In the genomic region with DNA sequence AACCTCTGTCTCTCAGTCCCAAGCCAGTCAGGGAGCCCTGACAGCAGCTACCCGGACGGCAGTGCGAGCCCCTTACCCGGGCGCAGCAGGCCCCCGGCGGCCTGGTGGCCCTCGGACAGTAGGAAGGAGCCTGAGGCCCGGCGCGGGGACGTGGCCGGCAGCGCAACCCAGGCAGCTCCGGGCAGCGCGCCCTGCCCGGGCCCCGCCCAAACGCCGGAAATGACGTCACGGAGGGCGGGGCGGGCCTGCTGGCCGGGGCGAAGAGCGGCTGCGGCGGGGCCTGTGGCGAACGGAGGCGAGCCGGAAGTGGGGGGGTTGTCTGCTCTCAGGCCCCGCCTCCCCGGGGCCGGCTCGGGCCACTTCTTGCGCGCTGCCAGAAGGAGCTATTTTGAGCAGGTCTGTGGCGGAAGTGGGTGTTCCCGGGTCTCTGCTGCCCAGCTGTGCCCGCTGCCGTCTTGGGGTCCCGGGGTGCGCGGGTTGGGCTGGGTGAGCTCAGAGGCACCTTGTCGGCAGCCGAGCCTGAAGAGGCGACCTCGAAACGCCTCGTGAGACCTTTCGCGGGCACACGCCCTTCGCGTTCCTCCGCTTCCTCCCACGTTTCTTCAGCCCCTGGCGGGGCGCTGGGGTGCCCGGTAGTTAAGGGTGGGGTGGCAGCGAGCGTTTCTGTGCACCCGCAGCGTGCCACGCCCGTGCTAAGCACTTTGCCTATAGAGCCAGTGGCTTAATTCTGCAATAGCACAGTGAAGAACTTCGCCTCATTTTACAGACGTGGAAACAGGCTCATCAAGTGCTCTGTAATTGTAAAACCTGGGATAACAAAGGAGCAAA, we compare ENCODE assay signal across 1 cellular context.
TF ChIP-seq lines count a peak whose summit lies in the region.

C11orf24 (minus strand) TSS at position 193 of the 828 bp plus-strand sequence. CDS start 8,206 bp downstream, outside the sequence.

TF ChIP-seq in GM12878, 131 proteins besides CTCF, POLR2A, EP300 and RAD21 (continued from another document):
- no peak for TF ChIP-seq CEBPZ (IDR thresholded peaks at IDR 0.05; ENCODE audit: low read depth, low read length)
- 0 out of 2 replicates have a peak, but pooled peaks have one; percentile 10 for TF ChIP-seq CHD1 (IDR thresholded peaks at IDR 0.05; ENCODE audit: low read depth, low read length)
- no peak for TF ChIP-seq ZBTB4 (CRISPR knock-in tag; IDR thresholded peaks at IDR 0.05)
- no peak for TF ChIP-seq BMI1 (IDR thresholded peaks at IDR 0.05; ENCODE audit: borderline replicate concordance)
- TF ChIP-seq ESRRA (IDR thresholded peaks at IDR 0.05; ENCODE audit: low read length), result no peak
- TF ChIP-seq JUND (IDR thresholded peaks at IDR 0.05; ENCODE audit: low read depth, low read length), result peak; percentile 73
- no peak for TF ChIP-seq KAT2A (conservative IDR thresholded peaks at IDR 0.05; ENCODE audit: control insufficient read depth, low read depth, low read length)
- TF ChIP-seq CHD4 (IDR thresholded peaks at IDR 0.05), result peak; percentile 53; the same call in 1 of the 2 replicates
- TF ChIP-seq NFXL1 (IDR thresholded peaks at IDR 0.05; ENCODE audit: borderline replicate concordance), result no peak
- TF ChIP-seq SMARCA5 (IDR thresholded peaks at IDR 0.05), result peak; percentile 45; the same call in 1 of the 2 replicates
- peak; percentile 77; the same call in 1 of the 2 replicates for TF ChIP-seq SMAD5 (IDR thresholded peaks at IDR 0.05; ENCODE audit: low read depth)
- TF ChIP-seq PAX5 (IDR thresholded peaks at IDR 0.05; ENCODE audit: borderline replicate concordance, low read depth, low read length), result no peak; the same call in 1 of the 2 replicates
- no peak for TF ChIP-seq SREBF2 (IDR thresholded peaks at IDR 0.05; ENCODE audit: low read length)
- TF ChIP-seq TCF7 (IDR thresholded peaks at IDR 0.05; ENCODE audit: borderline replicate concordance), result no peak
- TF ChIP-seq ZZZ3 (IDR thresholded peaks at IDR 0.05; ENCODE audit: control insufficient read depth, insufficient read length, low read depth), result no peak
- peak; percentile 76 for TF ChIP-seq GABPA (IDR thresholded peaks at IDR 0.05; ENCODE audit: low read depth)
- no peak; the same call in 1 of the 2 replicates for TF ChIP-seq MLLT1 (IDR thresholded peaks at IDR 0.05)
- TF ChIP-seq, protein P1, sequence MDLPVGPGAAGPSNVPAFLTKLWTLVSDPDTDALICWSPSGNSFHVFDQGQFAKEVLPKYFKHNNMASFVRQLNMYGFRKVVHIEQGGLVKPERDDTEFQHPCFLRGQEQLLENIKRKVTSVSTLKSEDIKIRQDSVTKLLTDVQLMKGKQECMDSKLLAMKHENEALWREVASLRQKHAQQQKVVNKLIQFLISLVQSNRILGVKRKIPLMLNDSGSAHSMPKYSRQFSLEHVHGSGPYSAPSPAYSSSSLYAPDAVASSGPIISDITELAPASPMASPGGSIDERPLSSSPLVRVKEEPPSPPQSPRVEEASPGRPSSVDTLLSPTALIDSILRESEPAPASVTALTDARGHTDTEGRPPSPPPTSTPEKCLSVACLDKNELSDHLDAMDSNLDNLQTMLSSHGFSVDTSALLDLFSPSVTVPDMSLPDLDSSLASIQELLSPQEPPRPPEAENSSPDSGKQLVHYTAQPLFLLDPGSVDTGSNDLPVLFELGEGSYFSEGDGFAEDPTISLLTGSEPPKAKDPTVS (IDR thresholded peaks at IDR 0.05; ENCODE audit: low read depth, low read length), result no peak
- TF ChIP-seq PKNOX1 (IDR thresholded peaks at IDR 0.05), result no peak; the same call in 1 of the 2 replicates
- TF ChIP-seq, protein P2, sequence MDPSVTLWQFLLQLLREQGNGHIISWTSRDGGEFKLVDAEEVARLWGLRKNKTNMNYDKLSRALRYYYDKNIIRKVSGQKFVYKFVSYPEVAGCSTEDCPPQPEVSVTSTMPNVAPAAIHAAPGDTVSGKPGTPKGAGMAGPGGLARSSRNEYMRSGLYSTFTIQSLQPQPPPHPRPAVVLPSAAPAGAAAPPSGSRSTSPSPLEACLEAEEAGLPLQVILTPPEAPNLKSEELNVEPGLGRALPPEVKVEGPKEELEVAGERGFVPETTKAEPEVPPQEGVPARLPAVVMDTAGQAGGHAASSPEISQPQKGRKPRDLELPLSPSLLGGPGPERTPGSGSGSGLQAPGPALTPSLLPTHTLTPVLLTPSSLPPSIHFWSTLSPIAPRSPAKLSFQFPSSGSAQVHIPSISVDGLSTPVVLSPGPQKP (IDR thresholded peaks at IDR 0.05; ENCODE audit: low read depth, low read length), result peak; percentile 69
- TF ChIP-seq MEF2B (IDR thresholded peaks at IDR 0.05; ENCODE audit: partially characterized antibody, poor library complexity, severe bottlenecking), result peak; percentile 90
- no peak for TF ChIP-seq MYC (IDR thresholded peaks at IDR 0.05; ENCODE audit: insufficient read depth, insufficient read length, insufficient replicate concordance, low read length, severe bottlenecking)
- no peak for TF ChIP-seq NR2C2 (IDR thresholded peaks at IDR 0.05; ENCODE audit: borderline replicate concordance, control insufficient read depth, insufficient read length, low read depth)
